9 cellular contexts compared by ENCODE assay signal in genomic region chr2:45691152-45691551, GRCh38. TPM values are rescaled to one million over a fixed set of nuclear protein-coding genes. Genes with fewer than 3 reads are reported as not detected.
DNase-seq lines count a peak whose midpoint lies in the region; ATAC-seq and TF ChIP-seq lines count a peak whose summit lies in the region.
"Had no signal": no experiment of that assay in that cellular context is flagged by ENCODE, and none has a peak within 500 bp of the region (broad histone marks: within the 10 kb centered on the region; RNA-seq: fewer than 3 reads in every experiment).

No MANE protein-coding gene starts in this region.

- H3K4me2 ChIP-seq in DOHH2 (ENCODE audit: low read length) = peak overlapping the region; percentile 21
- no peak overlapping the region for H3K4me2 ChIP-seq in PC-3 (ENCODE audit: low read length)

- no peak overlapping the region for H3K4me3 Mint-ChIP-seq in activated T-cell treated with anti-CD3 and anti-CD28 coated beads, Interleukin-2, amount 50 U/mL, for 4 hours

- peaks cover 13% of the 10 kb centered on the region for H3K4me1 Mint-ChIP-seq in activated T-cell treated with anti-CD3 and anti-CD28 coated beads, Interleukin-2, amount 50 U/mL, for 4 hours (ENCODE audit: low read depth)

- no peaks in the 10 kb centered on the region for H3F3A ChIP-seq in DOHH2 (ENCODE audit: control insufficient read depth, insufficient read depth)
- no peaks in the 10 kb centered on the region for H3F3A ChIP-seq in PC-3 (ENCODE audit: low read length, unreplicated experiment)

- H3K9me3 Mint-ChIP-seq in activated T-cell treated with anti-CD3 and anti-CD28 coated beads, Interleukin-2, amount 50 U/mL, for 4 hours = no peaks in the 10 kb centered on the region

- H3K27me3 ChIP-seq in DOHH2 (ENCODE audit: control insufficient read depth, low read length) = no peaks in the 10 kb centered on the region
- H3K27me3 ChIP-seq in PC-3 (ENCODE audit: low read length) = no peaks in the 10 kb centered on the region

- DNase-seq in dermis blood vessel endothelial cell = peak; percentile 53
- DNase-seq in NCI-H82 treated with DMSO at 0.1 percent for 48 hours (lab: John Stamatoyannopoulos, UW; ENCODE audit: unreplicated experiment) = no peak
- no peak for DNase-seq in activated T-cell treated with anti-CD3 and anti-CD28 coated beads, Interleukin-2, amount 50 U/mL, for 4 hours
- no peak for DNase-seq in NCI-H1436 treated with DMSO at 0.1 percent for 48 hours (lab: John Stamatoyannopoulos, UW)
- no peak for DNase-seq in PC-3
- DNase-seq: activated CD8-positive, alpha-beta memory T cell treated with anti-CD3 and anti-CD28 coated beads, Interleukin-2, amount 50 U/mL, for 48 hours had no signal

- H4K20me1 ChIP-seq in DOHH2 (ENCODE audit: control insufficient read depth, insufficient read depth, low read depth, low read length) = no peaks in the 10 kb centered on the region
- H4K20me1 ChIP-seq in PC-3 (ENCODE audit: low read length) = no peaks in the 10 kb centered on the region

- H3K27ac ChIP-seq in DOHH2 (ENCODE audit: low read depth, low read length) (no peak overlapping the region), PC-3 (ENCODE audit: low read length) (no peak overlapping the region)

- H3K4me1 ChIP-seq in DOHH2 (ENCODE audit: control insufficient read depth, low read length) (peaks cover 27% of the 10 kb centered on the region), PC-3 (ENCODE audit: insufficient read depth, low read length) (no peaks in the 10 kb centered on the region)

- no peak for TF ChIP-seq CTCF in DOHH2 (IDR thresholded peaks at IDR 0.05; ENCODE audit: low read depth, low read length, poor library complexity, severe bottlenecking)
- no peak for TF ChIP-seq CTCF in PC-3 (conservative IDR thresholded peaks at IDR 0.05; ENCODE audit: low read depth, low read length)

- no peaks in the 10 kb centered on the region for H3K27me3 Mint-ChIP-seq in activated T-cell treated with anti-CD3 and anti-CD28 coated beads, Interleukin-2, amount 50 U/mL, for 4 hours (ENCODE audit: low read depth)

- intact Hi-C loops in PC-3 (cut with micrococcal nuclease) = no loop called here

- no peaks in the 10 kb centered on the region for H3K9me2 ChIP-seq in DOHH2 (replicated peaks; ENCODE audit: control insufficient read depth, low read length)
- H3K9me2 ChIP-seq in PC-3 (replicated peaks; ENCODE audit: low read length) = no peaks in the 10 kb centered on the region

- CTCF ChIA-PET in PC-3 (lab: Charles Lee) = no interaction called here

- no peak overlapping the region for H2AFZ ChIP-seq in PC-3 (ENCODE audit: low read length)

- H3K4me3 ChIP-seq in DOHH2 (ENCODE audit: low read length) (no peak overlapping the region), PC-3 (ENCODE audit: low read length) (no peak overlapping the region)

- H3K9me3 ChIP-seq in DOHH2 (ENCODE audit: control insufficient read depth, insufficient read depth, low read length) = no peaks in the 10 kb centered on the region
- H3K9me3 ChIP-seq in PC-3 (ENCODE audit: low read length) = no peaks in the 10 kb centered on the region

- POLR2A ChIA-PET in PC-3 (lab: Charles Lee; ENCODE audit: unreplicated experiment) = no interaction called here

- H3K36me3 Mint-ChIP-seq in activated T-cell treated with anti-CD3 and anti-CD28 coated beads, Interleukin-2, amount 50 U/mL, for 4 hours (ENCODE audit: insufficient read depth) = no peaks in the 10 kb centered on the region

- no peaks in the 10 kb centered on the region for H3K36me3 ChIP-seq in DOHH2 (ENCODE audit: control insufficient read depth, low read length)
- no peaks in the 10 kb centered on the region for H3K36me3 ChIP-seq in PC-3 (ENCODE audit: low read depth, low read length)

- H3K79me2 ChIP-seq in DOHH2 (ENCODE audit: control insufficient read depth, low read length) (no peaks in the 10 kb centered on the region), PC-3 (ENCODE audit: low read length) (0 out of 2 replicates have a peak, but pooled peaks cover 3% of the 10 kb centered on the region)

- ATAC-seq in GM19397 (IDR thresholded peaks at IDR 0.05; ENCODE audit: unreplicated experiment) = peak; percentile 65
- ATAC-seq in HG03064 (IDR thresholded peaks at IDR 0.05; ENCODE audit: low read depth, unreplicated experiment) = peak; percentile 41
- no peak for ATAC-seq in activated T-cell treated with anti-CD3 and anti-CD28 coated beads, Interleukin-2, amount 50 U/mL, for 4 hours
- ATAC-seq in PC-3 = no peak

- BruUV-seq in PC-3 (replicated peaks; lab: Mats Ljungman, UMichigan) = no TSS peak

- no peak overlapping the region for H3K9ac ChIP-seq in PC-3 (ENCODE audit: low read length)

RNA-seq across cellular contexts. Expression of gene PRKCE, which starts 39.7 kb away (rescaled TPM):
- total RNA-seq in dermis blood vessel endothelial cell = 46.5 and 52.8 TPM in 2 replicates
- total RNA-seq in activated T-cell treated with anti-CD3 and anti-CD28 coated beads, Interleukin-2, amount 50 U/mL, for 4 hours = 1 to 10 TPM; 9.1 to 9.5 (median 9.2) TPM
- total RNA-seq in PC-3 (2014; rRNA removed) = 4.4 and 7.0 TPM in 2 replicates

Comparison
In these comparisons a context has a peak if more than half of its experiments do, and no peak if none do; other contexts are left out.
1. ATAC-seq: peak in GM19397 (single experiment) and HG03064 (single experiment); none in activated T-cell treated with anti-CD3 and anti-CD28 coated beads, Interleukin-2, amount 50 U/mL, for 4 hours (0 of 2) and PC-3 (single experiment).